34 cellular contexts compared by ENCODE assay signal in genomic region chr6:14498748-14499147, GRCh38.
"Had no signal": no experiment of that assay in that cellular context is flagged by ENCODE, and none has a peak within 500 bp of the region (broad histone marks: within the 10 kb centered on the region; RNA-seq: fewer than 3 reads in every experiment).

No MANE protein-coding gene starts in this region.

- H3K4me3 Mint-ChIP-seq: activated B cell treated with CpG ODN at 0.5 μM for 24 hours; activated CD4-positive, alpha-beta memory T cell treated with anti-CD3 and anti-CD28 coated beads for 36 hours; activated CD4-positive, alpha-beta T cell treated with anti-CD3 and anti-CD28 coated beads, Interleukin-2, amount 10 ng/mL, durations not matched to agents 24 days and 14 days; activated CD8-positive, alpha-beta T cell treated with anti-CD3 and anti-CD28 coated beads for 36 hours; activated naive CD4-positive, alpha-beta T cell treated with anti-CD3 and anti-CD28 coated beads for 36 hours; activated naive CD8-positive, alpha-beta T cell treated with anti-CD3 and anti-CD28 coated beads for 36 hours; activated T-cell treated with anti-CD3 and anti-CD28 coated beads, Interleukin-2, amount 50 U/mL, for 4 hours; activated T-cell treated with anti-CD3 and anti-CD28 coated beads, Interleukin-2, amount 50 U/mL, for 72 hours; activated T-helper 1 cell treated with anti-CD3 and anti-CD28 coated beads, Interleukin-12 subunit alpha, Interleukin-12 subunit beta, Interleukin-2, Interleukin-4 antibody, amounts not matched to agents 30 ng/mL and 10 ng/mL and 1 ng/mL, durations not matched to agents 14 hours and 24 hours and 36 hours; activated T-helper 17 cell treated with anti-CD3 and anti-CD28 coated beads, Interleukin-2, amount 50 U/mL, for 72 hours; T-helper 1 cell treated with Interleukin-12 subunit alpha and Interleukin-12 subunit beta and Interleukin-4 antibody, amounts not matched to agents 30 μg/mL and 1 μg/mL, for 36 hours; T-helper 2 cell treated with Interferon-gamma antibody and Interleukin-4, amounts not matched to agents 5 μg/mL and 100 μg/mL, for 36 hours had no signal

- H3K27ac Mint-ChIP-seq: activated B cell treated with CpG ODN at 0.5 μM for 24 hours; activated CD4-positive, alpha-beta memory T cell treated with anti-CD3 and anti-CD28 coated beads for 36 hours; activated CD4-positive, alpha-beta T cell treated with anti-CD3 and anti-CD28 coated beads, Interleukin-2, amount 10 ng/mL, durations not matched to agents 24 days and 14 days; activated CD8-positive, alpha-beta T cell treated with anti-CD3 and anti-CD28 coated beads for 36 hours; activated naive CD4-positive, alpha-beta T cell treated with anti-CD3 and anti-CD28 coated beads for 36 hours; activated naive CD8-positive, alpha-beta T cell treated with anti-CD3 and anti-CD28 coated beads for 36 hours; activated T-cell treated with anti-CD3 and anti-CD28 coated beads, Interleukin-2, amount 50 U/mL, for 72 hours; activated T-helper 1 cell treated with anti-CD3 and anti-CD28 coated beads, Interleukin-12 subunit alpha, Interleukin-12 subunit beta, Interleukin-2, Interleukin-4 antibody, amounts not matched to agents 30 ng/mL and 10 ng/mL and 1 ng/mL, durations not matched to agents 14 hours and 24 hours and 36 hours; activated T-helper 17 cell treated with anti-CD3 and anti-CD28 coated beads, Interleukin-2, amount 50 U/mL, for 72 hours; T-helper 1 cell treated with Interleukin-12 subunit alpha and Interleukin-12 subunit beta and Interleukin-4 antibody, amounts not matched to agents 30 μg/mL and 1 μg/mL, for 36 hours; T-helper 2 cell treated with Interferon-gamma antibody and Interleukin-4, amounts not matched to agents 5 μg/mL and 100 μg/mL, for 36 hours had no signal

- H3K27ac ChIP-seq: adrenal gland, body of pancreas, brain microvascular endothelial cell, breast epithelium, VCaP had no signal

- DNase-seq: activated B cell treated with CpG ODN at 0.5 μM for 24 hours; activated CD4-positive, alpha-beta memory T cell treated with anti-CD3 and anti-CD28 coated beads for 36 hours; activated CD4-positive, alpha-beta T cell treated with anti-CD3 and anti-CD28 coated beads for 4 hours; activated CD4-positive, alpha-beta T cell treated with anti-CD3 and anti-CD28 coated beads, Interleukin-2, amount 10 ng/mL, durations not matched to agents 24 days and 14 days; activated CD4-positive, alpha-beta T cell treated with anti-CD3 and anti-CD28 coated beads, Interleukin-2, amount 50 U/mL, for 1 hour; activated CD4-positive, alpha-beta T cell treated with anti-CD3 and anti-CD28 coated beads, Interleukin-2, amount 50 U/mL, for 4 hours; activated CD4-positive, CD25-positive, alpha-beta regulatory T cell treated with anti-CD3 and anti-CD28 coated beads, Interleukin-2, amount 50 U/mL, for 72 hours; activated CD8-positive, alpha-beta memory T cell treated with anti-CD3 and anti-CD28 coated beads, Interleukin-2, amount 50 U/mL, for 4 hours; activated CD8-positive, alpha-beta T cell treated with anti-CD3 and anti-CD28 coated beads for 36 hours; activated effector memory CD4-positive, alpha-beta T cell treated with anti-CD3 and anti-CD28 coated beads, Interleukin-2, amount 50 U/mL, for 16 hours; activated gamma-delta T cell treated with Interleukin-2 at 50 U/mL for 16 hours; activated naive CD4-positive, alpha-beta T cell; activated naive CD4-positive, alpha-beta T cell treated with anti-CD3 and anti-CD28 coated beads for 36 hours; activated naive CD4-positive, alpha-beta T cell treated with anti-CD3 and anti-CD28 coated beads, Interleukin-2, amount 50 U/mL, for 16 hours; activated naive CD8-positive, alpha-beta T cell treated with anti-CD3 and anti-CD28 coated beads for 36 hours; activated T-cell treated with anti-CD3 and anti-CD28 coated beads for 4 hours; activated T-cell treated with anti-CD3 and anti-CD28 coated beads, Interleukin-2, amount 50 U/mL, for 1 hour; activated T-cell treated with anti-CD3 and anti-CD28 coated beads, Interleukin-2, amount 50 U/mL, for 4 hours; activated T-cell treated with anti-CD3 and anti-CD28 coated beads, Interleukin-2, amount 50 U/mL, for 72 hours; adrenal gland; amniotic stem cell; aorta; body of pancreas; brain microvascular endothelial cell; central memory CD4-positive, alpha-beta T cell; T-helper 2 cell; T-helper 9 cell had no signal

- H3K36me3 Mint-ChIP-seq: activated CD4-positive, alpha-beta memory T cell treated with anti-CD3 and anti-CD28 coated beads for 36 hours had no signal

- H3K4me1 Mint-ChIP-seq: activated B cell treated with CpG ODN at 0.5 μM for 24 hours; activated CD4-positive, alpha-beta T cell treated with anti-CD3 and anti-CD28 coated beads, Interleukin-2, amount 10 ng/mL, durations not matched to agents 24 days and 14 days; activated naive CD8-positive, alpha-beta T cell treated with anti-CD3 and anti-CD28 coated beads for 36 hours; activated T-helper 17 cell treated with anti-CD3 and anti-CD28 coated beads, Interleukin-2, amount 50 U/mL, for 72 hours had no signal

- ATAC-seq: activated CD8-positive, alpha-beta T cell treated with anti-CD3 and anti-CD28 coated beads for 36 hours; activated naive CD4-positive, alpha-beta T cell treated with anti-CD3 and anti-CD28 coated beads, Interleukin-2, amount 50 U/mL, for 72 hours; activated T-cell treated with anti-CD3 and anti-CD28 coated beads, Interleukin-2, amount 50 U/mL, for 4 hours; activated T-cell treated with anti-CD3 and anti-CD28 coated beads, Interleukin-2, amount 50 U/mL, for 72 hours; activated T-helper 17 cell treated with anti-CD3 and anti-CD28 coated beads, Interleukin-2, amount 50 U/mL, for 72 hours; body of pancreas had no signal

- H3K27me3 Mint-ChIP-seq: activated B cell treated with CpG ODN at 0.5 μM for 24 hours; activated CD8-positive, alpha-beta T cell treated with anti-CD3 and anti-CD28 coated beads for 36 hours; activated naive CD8-positive, alpha-beta T cell treated with anti-CD3 and anti-CD28 coated beads for 36 hours; activated T-helper 17 cell treated with anti-CD3 and anti-CD28 coated beads, Interleukin-2, amount 50 U/mL, for 72 hours had no signal
